Comparison of ENCODE assay signal across 17 cellular contexts in genomic region chr3:14793858-14794234, GRCh38. TPM values are rescaled to one million over a fixed set of nuclear protein-coding genes. Genes with fewer than 3 reads are reported as not detected.
"Had no signal": no experiment of that assay in that cellular context is flagged by ENCODE, and none has a peak within 500 bp of the region (broad histone marks: within the 10 kb centered on the region; RNA-seq: fewer than 3 reads in every experiment).

No MANE protein-coding gene starts in this region.

- H3K9me3 ChIP-seq: breast epithelium, thyroid gland had no signal

- H3K27me3 ChIP-seq: breast epithelium, thyroid gland had no signal

- H3K27ac ChIP-seq: thyroid gland had no signal

- DNase-seq: activated CD4-positive, alpha-beta T cell treated with anti-CD3 and anti-CD28 coated beads, Interleukin-2, amount 50 U/mL, for 4 hours; activated CD8-positive, alpha-beta memory T cell treated with anti-CD3 and anti-CD28 coated beads, Interleukin-2, amount 10 ng/mL, durations not matched to agents 7 days and 5 days; activated gamma-delta T cell treated with Interleukin-2 at 50 U/mL for 16 hours; activated naive CD8-positive, alpha-beta T cell treated with anti-CD3 and anti-CD28 coated beads for 36 hours; activated T-cell treated with anti-CD3 and anti-CD28 coated beads, Interleukin-2, amount 50 U/mL, for 24 hours; anterior cingulate cortex; hypothalamus; mammary epithelial cell; naive thymus-derived CD4-positive, alpha-beta T cell; stimulated activated CD4-positive, alpha-beta T cell treated with anti-CD3 and anti-CD28 coated beads, Interleukin-4, amount 100 ng/mL, for 1 hour; stimulated activated naive CD8-positive, alpha-beta T cell treated with anti-CD3 and anti-CD28 coated beads, Interleukin-15, amount 100 ng/mL, for 72 hours; T-helper 2 cell; thyroid gland had no signal

- H3K36me3 ChIP-seq: breast epithelium, thyroid gland had no signal

- H3K36me3 Mint-ChIP-seq: activated CD8-positive, alpha-beta memory T cell treated with anti-CD3 and anti-CD28 coated beads, Interleukin-2, amount 10 ng/mL, durations not matched to agents 7 days and 5 days; activated naive CD8-positive, alpha-beta T cell treated with anti-CD3 and anti-CD28 coated beads for 36 hours; naive thymus-derived CD4-positive, alpha-beta T cell had no signal

- H3K9me3 Mint-ChIP-seq: activated naive CD8-positive, alpha-beta T cell treated with anti-CD3 and anti-CD28 coated beads for 36 hours; activated T-cell treated with anti-CD3 and anti-CD28 coated beads, Interleukin-2, amount 50 U/mL, for 24 hours; naive thymus-derived CD4-positive, alpha-beta T cell; stimulated activated naive CD8-positive, alpha-beta T cell treated with anti-CD3 and anti-CD28 coated beads, Interleukin-15, amount 100 ng/mL, for 72 hours had no signal

- H3K27ac Mint-ChIP-seq: activated CD8-positive, alpha-beta memory T cell treated with anti-CD3 and anti-CD28 coated beads, Interleukin-2, amount 10 ng/mL, durations not matched to agents 7 days and 5 days; activated naive CD8-positive, alpha-beta T cell treated with anti-CD3 and anti-CD28 coated beads for 36 hours; activated T-cell treated with anti-CD3 and anti-CD28 coated beads, Interleukin-2, amount 50 U/mL, for 24 hours; naive thymus-derived CD4-positive, alpha-beta T cell; progenitor cell of endocrine pancreas; stimulated activated naive CD8-positive, alpha-beta T cell treated with anti-CD3 and anti-CD28 coated beads, Interleukin-15, amount 100 ng/mL, for 72 hours had no signal

- H3K4me3 Mint-ChIP-seq: activated CD8-positive, alpha-beta memory T cell treated with anti-CD3 and anti-CD28 coated beads, Interleukin-2, amount 10 ng/mL, durations not matched to agents 7 days and 5 days; activated naive CD8-positive, alpha-beta T cell treated with anti-CD3 and anti-CD28 coated beads for 36 hours; activated T-cell treated with anti-CD3 and anti-CD28 coated beads, Interleukin-2, amount 50 U/mL, for 24 hours; naive thymus-derived CD4-positive, alpha-beta T cell; stimulated activated naive CD8-positive, alpha-beta T cell treated with anti-CD3 and anti-CD28 coated beads, Interleukin-15, amount 100 ng/mL, for 72 hours had no signal

- ATAC-seq: activated CD4-positive, CD25-positive, alpha-beta regulatory T cell treated with anti-CD3 and anti-CD28 coated beads, Interleukin-2, amount 50 U/mL, for 24 hours; activated CD8-positive, alpha-beta memory T cell treated with anti-CD3 and anti-CD28 coated beads, Interleukin-2, amount 10 ng/mL, durations not matched to agents 7 days and 5 days; naive thymus-derived CD4-positive, alpha-beta T cell; stimulated activated naive CD8-positive, alpha-beta T cell treated with anti-CD3 and anti-CD28 coated beads, Interleukin-15, amount 100 ng/mL, for 72 hours had no signal

- H3K4me1 ChIP-seq: breast epithelium had no signal

- H3K4me3 ChIP-seq: breast epithelium, thyroid gland had no signal

- H3K4me1 Mint-ChIP-seq: activated CD8-positive, alpha-beta memory T cell treated with anti-CD3 and anti-CD28 coated beads, Interleukin-2, amount 10 ng/mL, durations not matched to agents 7 days and 5 days had no signal

- FAIRE-seq: frontal cortex had no signal

RNA-seq across cellular contexts. Expression of gene FGD5, which starts 24.9 kb away (rescaled TPM):
- total RNA-seq: activated CD8-positive, alpha-beta memory T cell treated with anti-CD3 and anti-CD28 coated beads, Interleukin-2, amount 10 ng/mL, durations not matched to agents 7 days and 5 days; mammary epithelial cell had no signal
- polyA plus RNA-seq: mammary epithelial cell; naive thymus-derived CD4-positive, alpha-beta T cell had no signal
